In genomic region chr22:11625711-11626421, GRCh38 we compare ENCODE assay signal across 6 cellular contexts.
DNase-seq lines count a peak whose midpoint lies in the region; ATAC-seq and TF ChIP-seq lines count a peak whose summit lies in the region.
"Not testable (repeated sequence)": the region's sequence is repeated elsewhere in the genome, so short reads cannot be mapped to it uniquely, and the experiment has no call there.

No MANE protein-coding gene starts in this region.

- TF ChIP-seq CTCF in RWPE2 (IDR thresholded peaks at IDR 0.05; ENCODE audit: poor library complexity, severe bottlenecking); upper lobe of right lung (IDR thresholded peaks at IDR 0.05): not testable (repeated sequence)

- not testable (repeated sequence) for H3K36me3 ChIP-seq in RWPE2 (ENCODE audit: low read depth); upper lobe of right lung

- intact Hi-C loops in Right ventricle myocardium inferior (cut with DNase I); upper lobe of right lung (cut with DNase I): not testable (repeated sequence)

- H3K27me3 ChIP-seq in RWPE2 (ENCODE audit: insufficient read depth, poor library complexity, severe bottlenecking); upper lobe of right lung: not testable (repeated sequence)

- DNase-seq in D341Med (ENCODE audit: low spot score) (peak; percentile 8), RWPE2 (ENCODE audit: low spot score) (peak; percentile 36), Right ventricle myocardium inferior (ENCODE audit: missing footprints) (peak; percentile 63), left lobe of liver (ENCODE audit: low spot score) (peak; percentile 42), mesenteric fat pad (ENCODE audit: low spot score) (peak; percentile 89), upper lobe of right lung (peak; percentile 63)

- H3K4me1 ChIP-seq in RWPE2 (ENCODE audit: insufficient read depth, poor library complexity, severe bottlenecking); upper lobe of right lung: not testable (repeated sequence)

- H3K4me3 ChIP-seq in RWPE2 (ENCODE audit: severe bottlenecking); upper lobe of right lung: not testable (repeated sequence)

- ATAC-seq in RWPE2 (ENCODE audit: low read depth); Right ventricle myocardium inferior; left lobe of liver; upper lobe of right lung: not testable (repeated sequence)

- not testable (repeated sequence) for H3K27ac ChIP-seq in RWPE2 (ENCODE audit: poor library complexity, severe bottlenecking); upper lobe of right lung

- H3K9me3 ChIP-seq in RWPE2 (ENCODE audit: severe bottlenecking) (peaks cover 24% of the 10 kb centered on the region), upper lobe of right lung (peaks cover 22% of the 10 kb centered on the region)

Comparison
In these comparisons a context has a peak if more than half of its experiments do, and no peak if none do; other contexts are left out.
1. DNase-seq: peak in every context shown above with its lines; median percentile 89 in mesenteric fat pad; 63 in Right ventricle myocardium inferior; 63 in upper lobe of right lung; 42 in left lobe of liver; 36 in RWPE2; 8 in D341Med.